In genomic region chr1:236663934-236664333, GRCh38 we compare ENCODE assay signal across 12 cellular contexts. TPM values are rescaled to one million over a fixed set of nuclear protein-coding genes. Genes with fewer than 3 reads are reported as not detected.
"Had no signal": no experiment of that assay in that cellular context is flagged by ENCODE, and none has a peak within 500 bp of the region (broad histone marks: within the 10 kb centered on the region; RNA-seq: fewer than 3 reads in every experiment).

No MANE protein-coding gene starts in this region.

- H3K27ac ChIP-seq: cardiac muscle cell, pancreas, testis, WERI-Rb-1 had no signal

- H3K4me1 ChIP-seq: pancreas, testis had no signal

- H3K9me3 ChIP-seq: pancreas, testis had no signal

- H3K27me3 ChIP-seq: cardiac muscle cell, pancreas, testis had no signal

- H3K36me3 ChIP-seq: cardiac muscle cell, pancreas, WERI-Rb-1 had no signal

- DNase-seq: activated CD4-positive, alpha-beta T cell treated with anti-CD3 and anti-CD28 coated beads for 48 hours; activated CD8-positive, alpha-beta T cell treated with anti-CD3 and anti-CD28 coated beads, Interleukin-2, amount 10 ng/mL, durations not matched to agents 7 days and 5 days; activated naive CD4-positive, alpha-beta T cell treated with Interleukin-2 at 50 U/mL for 16 hours; effector CD8-positive, alpha-beta T cell; hippocampal formation; naive B cell; pancreas; stimulated activated CD4-positive, alpha-beta T cell treated with anti-CD3 and anti-CD28 coated beads, Interleukin-4, amount 100 ng/mL, for 1 hour; testis; WERI-Rb-1 had no signal

- H3K4me3 ChIP-seq: cardiac muscle cell, lung, pancreas, testis had no signal

- ATAC-seq: activated CD8-positive, alpha-beta T cell treated with anti-CD3 and anti-CD28 coated beads, Interleukin-2, amount 10 ng/mL, durations not matched to agents 7 days and 5 days had no signal

RNA-seq across cellular contexts. Expression of gene ACTN2, which starts 22.4 kb away (rescaled TPM):
- total RNA-seq: activated CD8-positive, alpha-beta T cell treated with anti-CD3 and anti-CD28 coated beads, Interleukin-2, amount 10 ng/mL, durations not matched to agents 7 days and 5 days had no signal
